In the genomic region with DNA sequence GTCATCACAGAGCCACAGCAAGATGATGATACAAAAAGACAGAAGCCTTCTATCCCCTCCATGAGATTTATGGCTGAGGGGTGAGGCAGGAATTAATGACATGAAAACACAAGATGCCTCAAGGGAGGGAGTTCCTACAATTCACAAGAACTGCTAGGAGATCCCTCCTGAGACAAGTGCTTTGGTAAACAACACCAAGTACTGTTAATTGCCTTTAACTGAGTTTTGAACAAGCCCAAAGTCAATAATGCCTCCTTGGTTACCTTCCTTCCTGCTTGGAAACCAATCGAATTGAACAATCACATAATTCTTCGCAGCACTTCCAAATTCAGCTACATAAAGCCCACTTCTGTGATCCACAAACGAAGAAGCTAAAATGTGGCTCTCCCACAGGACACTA, we compare ENCODE assay signal across 13 cellular contexts.
"Had no signal": no experiment of that assay in that cellular context is flagged by ENCODE, and none has a peak within 500 bp of the region (broad histone marks: within the 10 kb centered on the region; RNA-seq: fewer than 3 reads in every experiment).

No MANE protein-coding gene starts in this region.

- DNase-seq: activated CD4-positive, alpha-beta memory T cell treated with anti-CD3 and anti-CD28 coated beads, Interleukin-2, amount 10 ng/mL, durations not matched to agents 7 days and 5 days; activated CD4-positive, alpha-beta T cell treated with anti-CD3 and anti-CD28 coated beads, Interleukin-2, amount 10 ng/mL, durations not matched to agents 24 days and 14 days; activated gamma-delta T cell; activated naive CD4-positive, alpha-beta T cell treated with anti-CD3 and anti-CD28 coated beads, Interleukin-2, amount 50 U/mL, for 16 hours; activated naive CD8-positive, alpha-beta T cell treated with anti-CD3 and anti-CD28 coated beads, Interleukin-2, amount 50 U/mL, for 24 hours; cerebellar nuclear complex; hippocampal formation; kidney glomerular epithelial cell; left ventricle myocardium superior; mammary epithelial cell; naive thymus-derived CD8-positive, alpha-beta T cell; small intestine; stomach had no signal
